ENCODE assay signal across 8 cellular contexts in the genomic region with DNA sequence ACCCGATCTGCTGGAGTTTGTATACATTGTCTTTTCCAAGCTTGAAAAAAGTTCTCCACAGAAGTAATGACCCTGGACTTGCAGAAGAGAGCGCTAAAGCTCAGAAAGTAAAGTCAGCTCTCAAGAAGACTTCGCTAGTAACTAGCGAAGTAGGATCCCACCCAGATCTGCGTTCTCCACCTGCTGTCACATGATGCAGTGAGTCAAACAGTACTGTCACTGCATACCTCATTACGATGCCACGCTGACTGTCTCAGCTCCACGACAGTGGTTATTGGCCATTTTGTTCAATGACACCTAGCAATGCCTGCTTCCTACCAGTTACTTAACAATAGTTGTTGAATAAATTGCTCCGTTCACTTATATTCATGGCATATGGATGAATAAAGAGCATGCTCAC. TPM values are rescaled to one million over a fixed set of nuclear protein-coding genes. Genes with fewer than 3 reads are reported as not detected.
DNase-seq lines count a peak whose midpoint lies in the region; ATAC-seq, FAIRE-seq and TF ChIP-seq lines count a peak whose summit lies in the region.

No MANE protein-coding gene starts in this region.

- H3K27me3 ChIP-seq in NT2/D1 (ENCODE audit: insufficient read depth, insufficient read length) (peaks cover 11% of the 10 kb centered on the region), kidney epithelial cell (ENCODE audit: control insufficient read depth, insufficient read depth, low read length) (no peaks in the 10 kb centered on the region)

- H3K4me3 Mint-ChIP-seq in MCF 10A (ENCODE audit: unreplicated experiment), result no peak overlapping the region

- H3K27me3 Mint-ChIP-seq in MCF 10A (ENCODE audit: insufficient read depth, unreplicated experiment), result no peaks in the 10 kb centered on the region

- H3K36me3 Mint-ChIP-seq in MCF 10A (ENCODE audit: insufficient read depth, unreplicated experiment), result no peaks in the 10 kb centered on the region

- peaks cover 5% of the 10 kb centered on the region; the same call in 1 of the 2 replicates for H3K9me3 ChIP-seq in NT2/D1 (ENCODE audit: insufficient read depth, low read length)

- DNase-seq in D721Med (ENCODE audit: insufficient read length, low spot score) (no peak), NT2/D1 (ENCODE audit: low read depth, low spot score) (peak; percentile 81), MCF 10A (ENCODE audit: unreplicated experiment) (peak; percentile 65), kidney epithelial cell (ENCODE audit: low read depth) (peak; percentile 82), ureter (ENCODE audit: low spot score) (no peak)
- peak; percentile 27 for DNase-seq in stimulated activated CD4-positive, alpha-beta T cell treated with anti-CD3 and anti-CD28 coated beads, Interleukin-4, amount 100 ng/mL, for 24 hours

- peak; percentile 29 for TF ChIP-seq CTCF in D721Med (IDR thresholded peaks at IDR 0.05; ENCODE audit: insufficient read depth, missing control alignments)
- peak; percentile 54 for TF ChIP-seq CTCF in MCF 10A (IDR thresholded peaks at IDR 0.05; ENCODE audit: unreplicated experiment)
- peak; percentile 77 for TF ChIP-seq CTCF in kidney epithelial cell (IDR thresholded peaks at IDR 0.05; ENCODE audit: insufficient read depth, low read length, poor library complexity, severe bottlenecking)

- H3K9ac ChIP-seq in NT2/D1 (ENCODE audit: insufficient read length, low read depth), result no peak overlapping the region

- H3K4me1 ChIP-seq in NT2/D1 (ENCODE audit: insufficient read depth, insufficient read length), result no peaks in the 10 kb centered on the region

- H3K4me1 Mint-ChIP-seq in MCF 10A (ENCODE audit: insufficient read depth, unreplicated experiment), result peaks cover 6% of the 10 kb centered on the region

- no peaks in the 10 kb centered on the region for H3K9me3 Mint-ChIP-seq in MCF 10A (ENCODE audit: unreplicated experiment)

- POLR2A ChIA-PET in MCF 10A (lab: Yijun Ruan, JAX), result interaction anchor here (0.8 to 1.7 kb wide), 10 partner anchors 43 to 578 kb away, joined by 3 to 8 read pairs (median 4); no protein-coding TSS in a partner anchor

- H3K36me3 ChIP-seq in NT2/D1 (ENCODE audit: insufficient read depth, insufficient read length, low read length), result no peaks in the 10 kb centered on the region
- H3K36me3 ChIP-seq in kidney epithelial cell (ENCODE audit: control insufficient read depth, insufficient read depth, low read length), result no peaks in the 10 kb centered on the region

- FAIRE-seq in D721Med (lab: Jason Lieb, UNC), result no peak

- no peak overlapping the region for H3K4me3 ChIP-seq in NT2/D1 (ENCODE audit: insufficient read length, low read depth)
- no peak overlapping the region for H3K4me3 ChIP-seq in kidney epithelial cell (ENCODE audit: low read depth, low read length)

- H3K27ac Mint-ChIP-seq in MCF 10A (ENCODE audit: low read depth, unreplicated experiment), result peak overlapping the region; percentile 49

- intact Hi-C loops in MCF 10A (cut with micrococcal nuclease), result loop anchor here (1.0 to 2.0 kb wide), 3 partner anchors 51 to 232 kb away; no protein-coding TSS in a partner anchor

- ATAC-seq in GM19023 (IDR thresholded peaks at IDR 0.05; ENCODE audit: unreplicated experiment) (peak; percentile 66), HG03575 (IDR thresholded peaks at IDR 0.05; ENCODE audit: extremely low read depth, insufficient number of reproducible peaks, low FRiP score, unreplicated experiment) (peak; percentile 78)

- BruUV-seq in MCF 10A (replicated peaks; lab: Mats Ljungman, UMichigan), result no TSS peak

- CTCF ChIA-PET in MCF 10A (lab: Yijun Ruan, JAX), result interaction anchor here (0.5 to 7.9 kb wide), 11 partner anchors 11 to 466 kb away, joined by 3 to 41 read pairs (median 4); no protein-coding TSS in a partner anchor

RNA-seq across cellular contexts. Expression of a gene that starts 29.7 kb away (rescaled TPM):
- total RNA-seq in MCF 10A (2022) (246 and 490 TPM in 2 replicates), kidney epithelial cell (325 and 563 TPM in 2 replicates), ureter (59.2 TPM)

Comparison
In these comparisons a context has a peak if more than half of its experiments do, and no peak if none do; other contexts are left out.
1. DNase-seq: peak in NT2/D1 (single experiment), MCF 10A (single experiment), kidney epithelial cell (single experiment) and stimulated activated CD4-positive, alpha-beta T cell treated with anti-CD3 and anti-CD28 coated beads, Interleukin-4, amount 100 ng/mL, for 24 hours (single experiment); none in D721Med (single experiment) and ureter (single experiment).
2. Peak in every context shown above with its lines, with median percentiles within 50 percentile points of each other: CTCF ChIP-seq.